ENCODE assay signal across 8 cellular contexts in the genomic region with DNA sequence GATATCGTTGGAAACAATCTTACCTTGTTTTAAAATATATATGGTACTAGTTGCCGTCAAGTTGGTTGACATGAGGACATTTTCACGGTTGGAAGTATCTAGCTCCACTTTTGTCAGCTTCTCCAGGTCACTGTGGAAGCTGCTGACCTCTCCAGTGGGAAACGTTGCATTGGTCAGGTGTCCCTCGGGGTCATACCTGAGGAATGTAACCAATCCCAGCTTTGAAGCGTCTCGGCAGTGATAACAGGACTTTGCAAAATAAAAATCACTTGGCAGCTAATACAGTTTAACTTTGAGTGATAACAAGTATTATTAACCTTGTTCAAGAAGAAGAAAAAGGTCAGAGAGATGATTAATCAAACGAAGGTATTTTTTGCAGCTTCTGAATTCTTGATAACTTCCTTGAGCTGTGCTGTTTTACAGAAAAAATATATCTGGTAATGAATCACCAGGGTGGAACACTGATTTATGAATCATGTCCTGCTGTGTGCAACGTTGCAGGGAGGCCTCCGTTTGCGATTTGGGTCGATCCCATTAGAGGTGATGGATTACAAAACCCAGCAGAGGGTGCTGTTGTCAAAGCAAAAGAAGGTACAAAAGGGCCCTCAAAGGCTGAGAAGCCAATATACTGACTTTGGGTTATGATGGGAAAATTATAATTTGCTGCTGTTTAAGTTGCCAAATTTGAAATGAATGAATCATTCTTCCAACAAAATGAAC.
DNase-seq lines count a peak whose midpoint lies in the region; ATAC-seq and TF ChIP-seq lines count a peak whose summit lies in the region.

No MANE protein-coding gene starts in this region.

- peak; percentile 53 for TF ChIP-seq CTCF in endothelial cell (IDR thresholded peaks at IDR 0.05; ENCODE audit: unreplicated experiment)

- H3K36me3 ChIP-seq in naive thymus-derived CD4-positive, alpha-beta T cell (ENCODE audit: control insufficient read depth in 2 of 3, insufficient read depth in 3 of 3, low read length in 3 of 3), result no peaks in the 10 kb centered on the region

- CTCF ChIA-PET in naive thymus-derived CD4-positive, alpha-beta T cell (lab: Charles Lee), result interaction anchor here (0.6 to 1.4 kb wide), 3 partner anchors 109 to 725 kb away, joined by 3 to 5 read pairs (median 5); no protein-coding TSS in a partner anchor

- no peak overlapping the region for H3K4me3 Mint-ChIP-seq in endothelial cell (ENCODE audit: unreplicated experiment)
- no peak overlapping the region for H3K4me3 Mint-ChIP-seq in naive thymus-derived CD4-positive, alpha-beta T cell
- no peak overlapping the region for H3K4me3 Mint-ChIP-seq in stimulated activated naive B cell treated with anti-CD40 and anti-IgM and Interleukin-4, amounts not matched to agents 10 μg/mL and 1 μg/mL and 100 μg/mL, for 72 hours

- H3K4me3 ChIP-seq in naive thymus-derived CD4-positive, alpha-beta T cell (ENCODE audit: low read length), result no peak overlapping the region

- no peaks in the 10 kb centered on the region for H3K9me3 Mint-ChIP-seq in endothelial cell (ENCODE audit: unreplicated experiment)
- no peaks in the 10 kb centered on the region for H3K9me3 Mint-ChIP-seq in naive thymus-derived CD4-positive, alpha-beta T cell
- H3K9me3 Mint-ChIP-seq in stimulated activated naive B cell treated with anti-CD40 and anti-IgM and Interleukin-4, amounts not matched to agents 10 μg/mL and 1 μg/mL and 100 μg/mL, for 72 hours, result no peaks in the 10 kb centered on the region

- peaks cover 2% of the 10 kb centered on the region for H3K27me3 Mint-ChIP-seq in endothelial cell (ENCODE audit: unreplicated experiment)
- no peaks in the 10 kb centered on the region for H3K27me3 Mint-ChIP-seq in naive thymus-derived CD4-positive, alpha-beta T cell
- peaks cover 0 to 11% of the 10 kb centered on the region in 2 donors for H3K27me3 Mint-ChIP-seq in stimulated activated naive B cell treated with anti-CD40 and anti-IgM and Interleukin-4, amounts not matched to agents 10 μg/mL and 1 μg/mL and 100 μg/mL, for 72 hours

- peak; percentile 98 for ATAC-seq in GM18511 (IDR thresholded peaks at IDR 0.05; ENCODE audit: unreplicated experiment)
- ATAC-seq in HG03175 (IDR thresholded peaks at IDR 0.05; ENCODE audit: unreplicated experiment), result peak; percentile 91
- peak; percentile 63 for ATAC-seq in naive thymus-derived CD4-positive, alpha-beta T cell
- peak; percentile 86 to 96 for ATAC-seq in stimulated activated naive B cell treated with anti-CD40 and anti-IgM and Interleukin-4, amounts not matched to agents 10 μg/mL and 1 μg/mL and 100 μg/mL, for 72 hours (replicated peaks)

- intact Hi-C loops in naive thymus-derived CD4-positive, alpha-beta T cell (cut with micrococcal nuclease), result loop anchor here (1.0 to 5.0 kb wide), 4 partner anchors 456 to 1241 kb away; no protein-coding TSS in a partner anchor

- H3K27ac Mint-ChIP-seq in endothelial cell (ENCODE audit: unreplicated experiment), result no peak overlapping the region
- H3K27ac Mint-ChIP-seq in naive thymus-derived CD4-positive, alpha-beta T cell, result peak overlapping the region in 4 of 9 donors; percentile 26 to 77 (median 60)
- no peak overlapping the region for H3K27ac Mint-ChIP-seq in stimulated activated naive B cell treated with anti-CD40 and anti-IgM and Interleukin-4, amounts not matched to agents 10 μg/mL and 1 μg/mL and 100 μg/mL, for 72 hours

- H3K36me3 Mint-ChIP-seq in endothelial cell (ENCODE audit: low read depth, unreplicated experiment), result no peaks in the 10 kb centered on the region
- peaks cover 0 to 3% (median 0%) of the 10 kb centered on the region in 5 donors for H3K36me3 Mint-ChIP-seq in naive thymus-derived CD4-positive, alpha-beta T cell
- H3K36me3 Mint-ChIP-seq in stimulated activated naive B cell treated with anti-CD40 and anti-IgM and Interleukin-4, amounts not matched to agents 10 μg/mL and 1 μg/mL and 100 μg/mL, for 72 hours, result no peaks in the 10 kb centered on the region

- H3K4me1 Mint-ChIP-seq in endothelial cell (ENCODE audit: unreplicated experiment), result peaks cover 3% of the 10 kb centered on the region
- H3K4me1 Mint-ChIP-seq in naive thymus-derived CD4-positive, alpha-beta T cell, result peaks cover 0 to 21% (median 5%) of the 10 kb centered on the region in 7 donors
- no peaks in the 10 kb centered on the region for H3K4me1 Mint-ChIP-seq in stimulated activated naive B cell treated with anti-CD40 and anti-IgM and Interleukin-4, amounts not matched to agents 10 μg/mL and 1 μg/mL and 100 μg/mL, for 72 hours

- no peaks in the 10 kb centered on the region for H3K9me3 ChIP-seq in naive thymus-derived CD4-positive, alpha-beta T cell (ENCODE audit: control insufficient read depth in 2 of 3, low read length in 3 of 3)

- no peaks in the 10 kb centered on the region for H3K4me1 ChIP-seq in naive thymus-derived CD4-positive, alpha-beta T cell (ENCODE audit: control insufficient read depth in 2 of 2, insufficient read depth in 2 of 2, low read length in 2 of 2)

- peak; percentile 76 for DNase-seq in AG08395 (ENCODE audit: low spot score)
- DNase-seq in NCI-H69 (lab: John Stamatoyannopoulos, UW), result peak; percentile 86
- DNase-seq in activated CD8-positive, alpha-beta memory T cell treated with anti-CD3 and anti-CD28 coated beads for 1 hour (ENCODE audit: extremely low read depth in 1 of 2, low read depth in 1 of 2), result peak; percentile 13 to 17
- peak; percentile 51 for DNase-seq in endothelial cell (ENCODE audit: low spot score)
- peak in 8 of 9 donors; percentile 21 to 67 (median 56) for DNase-seq in naive thymus-derived CD4-positive, alpha-beta T cell
- peak; percentile 35 for DNase-seq in stimulated activated naive B cell treated with anti-CD40 and anti-IgM and Interleukin-4, amounts not matched to agents 10 μg/mL and 1 μg/mL and 100 μg/mL, for 72 hours

- no peak overlapping the region for H3K27ac ChIP-seq in naive thymus-derived CD4-positive, alpha-beta T cell (ENCODE audit: low read depth, low read length)

- POLR2A ChIA-PET in naive thymus-derived CD4-positive, alpha-beta T cell (lab: Charles Lee), result no interaction called here

- H3K27me3 ChIP-seq in naive thymus-derived CD4-positive, alpha-beta T cell (ENCODE audit: control insufficient read depth in 2 of 2, insufficient read depth in 2 of 2, low read length in 2 of 2), result no peaks in the 10 kb centered on the region

Comparison
In these comparisons a context has a peak if more than half of its experiments do, and no peak if none do; other contexts are left out.
1. DNase-seq: peak in every context shown above with its lines; median percentile 86 in NCI-H69; 76 in AG08395; 56 in naive thymus-derived CD4-positive, alpha-beta T cell; 51 in endothelial cell; 35 in stimulated activated naive B cell treated with anti-CD40 and anti-IgM and Interleukin-4, amounts not matched to agents 10 μg/mL and 1 μg/mL and 100 μg/mL, for 72 hours; 15 in activated CD8-positive, alpha-beta memory T cell treated with anti-CD3 and anti-CD28 coated beads for 1 hour.